ENCODE assay signal across 2 cellular contexts in genomic region chr12:5665615-5666014, GRCh38.
TF ChIP-seq lines count a peak whose summit lies in the region.

No MANE protein-coding gene starts in this region.

TF ChIP-seq in SK-N-SH, 30 proteins besides CTCF, POLR2A, EP300 and RAD21 (continued from another document):
- TF ChIP-seq CHD2 (IDR thresholded peaks at IDR 0.05; ENCODE audit: low read length, partially characterized antibody), result no peak
- no peak for TF ChIP-seq YY1 (IDR thresholded peaks at IDR 0.05; ENCODE audit: low read depth)

TF ChIP-seq in SK-N-SH treated with all-trans-retinoic acid at 6 μM for 48 hours, 23 proteins besides CTCF, POLR2A, EP300 and RAD21 (continued from another document):
- TF ChIP-seq OSR1 (CRISPR knock-in tag; IDR thresholded peaks at IDR 0.05), result no peak
- TF ChIP-seq PPARA (CRISPR knock-in tag; IDR thresholded peaks at IDR 0.05; ENCODE audit: borderline replicate concordance), result no peak
- TF ChIP-seq RARB (CRISPR knock-in tag; IDR thresholded peaks at IDR 0.05), result no peak
- TF ChIP-seq ARNTL (CRISPR knock-in tag; IDR thresholded peaks at IDR 0.05; ENCODE audit: borderline replicate concordance, low read depth), result no peak
- TF ChIP-seq ZNF70 (CRISPR knock-in tag; IDR thresholded peaks at IDR 0.05), result no peak
- TF ChIP-seq BACH2 (CRISPR knock-in tag; IDR thresholded peaks at IDR 0.05; ENCODE audit: borderline replicate concordance), result no peak
- TF ChIP-seq ZNF565 (CRISPR knock-in tag; conservative IDR thresholded peaks at IDR 0.05; ENCODE audit: low read depth), result no peak
- no peak for TF ChIP-seq TOX (CRISPR knock-in tag; IDR thresholded peaks at IDR 0.05; ENCODE audit: borderline replicate concordance)
- TF ChIP-seq CSDC2 (CRISPR knock-in tag; IDR thresholded peaks at IDR 0.05), result no peak
- TF ChIP-seq, protein P1, sequence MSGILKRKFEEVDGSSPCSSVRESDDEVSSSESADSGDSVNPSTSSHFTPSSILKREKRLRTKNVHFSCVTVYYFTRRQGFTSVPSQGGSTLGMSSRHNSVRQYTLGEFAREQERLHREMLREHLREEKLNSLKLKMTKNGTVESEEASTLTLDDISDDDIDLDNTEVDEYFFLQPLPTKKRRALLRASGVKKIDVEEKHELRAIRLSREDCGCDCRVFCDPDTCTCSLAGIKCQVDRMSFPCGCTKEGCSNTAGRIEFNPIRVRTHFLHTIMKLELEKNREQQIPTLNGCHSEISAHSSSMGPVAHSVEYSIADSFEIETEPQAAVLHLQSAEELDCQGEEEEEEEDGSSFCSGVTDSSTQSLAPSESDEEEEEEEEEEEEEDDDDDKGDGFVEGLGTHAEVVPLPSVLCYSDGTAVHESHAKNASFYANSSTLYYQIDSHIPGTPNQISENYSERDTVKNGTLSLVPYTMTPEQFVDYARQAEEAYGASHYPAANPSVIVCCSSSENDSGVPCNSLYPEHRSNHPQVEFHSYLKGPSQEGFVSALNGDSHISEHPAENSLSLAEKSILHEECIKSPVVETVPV (CRISPR knock-in tag; IDR thresholded peaks at IDR 0.05), result no peak
- TF ChIP-seq ZFP30 (CRISPR knock-in tag; IDR thresholded peaks at IDR 0.05), result no peak
- no peak for TF ChIP-seq PATZ1 (CRISPR knock-in tag; IDR thresholded peaks at IDR 0.05; ENCODE audit: borderline replicate concordance)
TF ChIP-seq in SK-N-SH treated with all-trans-retinoic acid at 6 μM for 48 hours: peak in this region for 0.
